8 cellular contexts compared by ENCODE assay signal in the genomic region with DNA sequence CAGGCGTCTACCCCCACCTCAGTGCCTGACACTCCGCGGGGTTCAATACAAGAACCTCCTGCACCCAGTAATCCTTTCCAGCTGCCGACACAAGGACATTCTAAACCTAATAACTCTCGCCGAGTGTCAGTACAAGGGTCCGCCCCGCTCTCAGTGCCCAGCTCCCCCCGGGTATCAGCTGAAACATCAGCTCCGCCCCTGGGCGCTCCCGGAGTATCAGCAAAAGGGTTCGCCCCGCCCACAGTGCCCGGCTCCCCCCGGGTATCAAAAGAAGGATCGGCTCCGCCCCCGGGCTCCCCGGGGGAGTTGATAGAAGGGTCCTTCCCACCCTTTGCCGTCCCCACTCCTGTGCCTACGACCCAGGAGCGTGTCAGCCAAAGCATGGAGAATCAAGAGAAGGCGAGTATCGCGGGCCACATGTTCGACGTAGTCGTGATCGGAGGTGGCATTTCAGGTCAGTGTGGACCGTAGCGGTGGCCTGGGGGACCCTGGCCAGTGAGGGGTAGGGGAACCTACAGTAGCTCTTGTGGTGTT. TPM values are rescaled to one million over a fixed set of nuclear protein-coding genes. Genes with fewer than 3 reads are reported as not detected.
DNase-seq lines count a peak whose midpoint lies in the region; ATAC-seq and TF ChIP-seq lines count a peak whose summit lies in the region.

A gene (plus strand): TSS at position 339 of the 534 bp plus-strand sequence. CDS start 43 bp downstream, at position 382.

- H3K27ac ChIP-seq in PC-9 (peak within 1 kb of the TSS; percentile 80; the same call in 1 of the 2 replicates), adrenal gland (peak within 1 kb of the TSS in 4 of 5 donors; percentile 57 to 92 (median 80)), heart right ventricle (peak within 1 kb of the TSS; percentile 75 to 94 (median 91)), ovary (peak within 1 kb of the TSS; percentile 33 to 79)

- H3K9me3 ChIP-seq in PC-9 (ENCODE audit: insufficient read depth, low read depth) (no peaks in the 10 kb centered on the region), adrenal gland (replicated peaks in 1 of 3) (no peaks in the 10 kb centered on the region), heart right ventricle (peaks cover 0 to 4% (median 0%) of the 10 kb centered on the region in 11 donors), ovary (no peaks in the 10 kb centered on the region)

- no TSS peak for BruUV-seq in PC-9 (replicated peaks; lab: Mats Ljungman, UMichigan)

- WGBS in adrenal gland, 4 donors, result 1 to 52% (median 17%) methylated on average over 8 to 32 of the region's 32 CpGs
- 1 to 2% methylated on average over 18 to 32 of the region's 32 CpGs for WGBS in heart right ventricle, 2 donors
- 30 to 57% (median 57%) methylated on average over 32 of the region's 32 CpGs for WGBS in ovary, 3 donors

- no peaks in the 10 kb centered on the region for H3K9me2 ChIP-seq in PC-9 (ENCODE audit: insufficient read depth)

- H2AFZ ChIP-seq in PC-9, result peak within 1 kb of the TSS; percentile 69; the same call in 1 of the 2 replicates

- intact Hi-C loops in PC-9 (cut with micrococcal nuclease; ENCODE audit: unreplicated experiment), result loop anchor here (10.0 kb wide), 2 partner anchors 89 to 101 kb away; no protein-coding TSS in a partner anchor
- intact Hi-C loops in adrenal gland (cut with DNase I), result loop anchor here in 1 of 2 donors (10.0 kb wide), 2 partner anchors 49 to 89 kb away; no protein-coding TSS in a partner anchor
- intact Hi-C loops in heart right ventricle (cut with DNase I), result loop anchor here in 9 of 10 donors (2.0 to 10.0 kb wide), 8 partner anchors 46 to 91 kb away; no protein-coding TSS in a partner anchor
- intact Hi-C loops in ovary (cut with DNase I), result loop anchor here in 1 of 4 donors (10.0 kb wide), 1 partner anchor 49 kb away; no protein-coding TSS in a partner anchor

- CTCF ChIA-PET in PC-9 (lab: Charles Lee), result no interaction called here
- CTCF ChIA-PET in HEK293T (lab: Yijun Ruan, JAX), result no interaction called here

- H3F3A ChIP-seq in PC-9 (ENCODE audit: insufficient read depth, low read depth), result no peaks in the 10 kb centered on the region

- no peaks in the 10 kb centered on the region for H3K4me1 ChIP-seq in PC-9 (replicated peaks; ENCODE audit: insufficient read depth)
- H3K4me1 ChIP-seq in adrenal gland (replicated peaks in 1 of 2), result peaks cover 0 to 7% of the 10 kb centered on the region in 2 donors
- peaks cover 0 to 14% (median under 1%) of the 10 kb centered on the region in 9 donors for H3K4me1 ChIP-seq in heart right ventricle
- H3K4me1 ChIP-seq in ovary (ENCODE audit: insufficient read depth), result no peaks in the 10 kb centered on the region

- H3K79me2 ChIP-seq in PC-9 (ENCODE audit: low read depth), result no peaks in the 10 kb centered on the region

- no peak for TF ChIP-seq CTCF in PC-9 (conservative IDR thresholded peaks at IDR 0.05)
- TF ChIP-seq CTCF in adrenal gland (IDR thresholded peaks at IDR 0.05), result no peak
- TF ChIP-seq CTCF in heart right ventricle (IDR thresholded peaks at IDR 0.05), result no peak
- TF ChIP-seq CTCF in ovary (IDR thresholded peaks at IDR 0.05), result no peak

- peak; percentile 9 for DNase-seq in Daoy (ENCODE audit: low read depth)
- DNase-seq in PC-9, result peak in 1 of 2 experiments; percentile 44
- DNase-seq in adrenal gland, result peak; percentile 73 to 91 (median 82)
- DNase-seq in heart right ventricle, result peak; percentile 55 to 77
- peak; percentile 66 to 80 (median 76) for DNase-seq in ovary
- DNase-seq in HEK293T (ENCODE audit: extremely low spot score), result no peak

- no peaks in the 10 kb centered on the region for H4K20me1 ChIP-seq in PC-9 (ENCODE audit: insufficient read depth)

- peak within 1 kb of the TSS; percentile 75 for H3K4me2 ChIP-seq in PC-9

- peak in 1 of 2 donors; percentile 59 for TF ChIP-seq POLR2A in adrenal gland (IDR thresholded peaks at IDR 0.05)
- TF ChIP-seq POLR2A in ovary (IDR thresholded peaks at IDR 0.05), result peak; percentile 22

- H3K36me3 ChIP-seq in PC-9 (ENCODE audit: low read depth) (no peaks in the 10 kb centered on the region), adrenal gland (replicated peaks in 1 of 2) (no peaks in the 10 kb centered on the region), heart right ventricle (no peaks in the 10 kb centered on the region), ovary (no peaks in the 10 kb centered on the region)

- H3K4me3 ChIP-seq in PC-9, result peak within 1 kb of the TSS; percentile 56
- H3K4me3 ChIP-seq in adrenal gland, result peak within 1 kb of the TSS in 3 of 4 donors; percentile 32 to 66 (median 48)
- H3K4me3 ChIP-seq in heart right ventricle, result peak within 1 kb of the TSS; percentile 60 to 88 (median 72)
- H3K4me3 ChIP-seq in ovary, result peak within 1 kb of the TSS; percentile 60

- ATAC-seq in heart right ventricle (peak; percentile 9 to 75 (median 66)), HG02852 (IDR thresholded peaks at IDR 0.05; ENCODE audit: unreplicated experiment) (no peak), GM18867 (IDR thresholded peaks at IDR 0.05; ENCODE audit: unreplicated experiment) (no peak)

- TF ChIP-seq EP300 in ovary (IDR thresholded peaks at IDR 0.05), result no peak

- POLR2A ChIA-PET in PC-9 (lab: Charles Lee; ENCODE audit: unreplicated experiment) (interaction anchor here (0.5 kb wide), 1 partner anchor 773 kb away, joined by 3 read pairs; no protein-coding TSS in a partner anchor), HEK293T (lab: Yijun Ruan, JAX) (no interaction called here)

- H3K27me3 ChIP-seq in PC-9 (ENCODE audit: insufficient read depth, low read depth) (no peaks in the 10 kb centered on the region), adrenal gland (no peaks in the 10 kb centered on the region), heart right ventricle (peaks cover 0 to 15% (median 0%) of the 10 kb centered on the region in 7 donors), ovary (no peaks in the 10 kb centered on the region)

TF ChIP-seq in HEK293T, 16 proteins besides CTCF, POLR2A, EP300 and RAD21:
- TF ChIP-seq ELF4 (IDR thresholded peaks at IDR 0.05), result no peak
- no peak for TF ChIP-seq LEF1 (IDR thresholded peaks at IDR 0.05; ENCODE audit: borderline replicate concordance)
- no peak for TF ChIP-seq L3MBTL2 (conservative IDR thresholded peaks at IDR 0.05)
- no peak for TF ChIP-seq NFRKB (IDR thresholded peaks at IDR 0.05)
- TF ChIP-seq FOXM1 (IDR thresholded peaks at IDR 0.05; ENCODE audit: borderline replicate concordance), result no peak
- TF ChIP-seq ARNT (IDR thresholded peaks at IDR 0.05), result no peak

RNA-seq across cellular contexts. Expression of the gene that starts here (rescaled TPM):
- 1.9 and 10.9 TPM in 2 replicates for total RNA-seq in Daoy (2014; rRNA removed; shearing (Covaris generic))
- 5.0 and 7.4 TPM in 2 replicates for total RNA-seq in PC-9 (2021)
- total RNA-seq in adrenal gland, result 10 to 100 TPM; 27.7 to 93.0 (median 78.4) TPM
- 10 to 100 TPM; 15.5 to 47.7 (median 23.6) TPM for polyA plus RNA-seq in adrenal gland
- total RNA-seq in heart right ventricle, result 100 to 1,000 TPM in 6 of 10 donors, 10 to 100 TPM in 4; 52.6 to 152 (median 106) TPM
- 10 to 100 TPM; 25.7 to 61.4 TPM for polyA plus RNA-seq in heart right ventricle
- 100 to 1,000 TPM in 2 of 7 donors, 10 to 100 TPM in 5; 30.7 to 121 (median 77.4) TPM for total RNA-seq in ovary
- 10 to 100 TPM; 74.0 to 74.2 TPM for polyA plus RNA-seq in ovary

Comparison
In these comparisons a context has a peak if more than half of its experiments do, and no peak if none do; other contexts are left out.
1. ATAC-seq: peak in heart right ventricle (8 of 8); none in HG02852 (single experiment) and GM18867 (single experiment).
2. Peak in every context shown above with its lines, with median percentiles within 50 percentile points of each other: H3K27ac ChIP-seq and H3K4me3 ChIP-seq.